ENCODE assay signal across 18 cellular contexts in the genomic region with DNA sequence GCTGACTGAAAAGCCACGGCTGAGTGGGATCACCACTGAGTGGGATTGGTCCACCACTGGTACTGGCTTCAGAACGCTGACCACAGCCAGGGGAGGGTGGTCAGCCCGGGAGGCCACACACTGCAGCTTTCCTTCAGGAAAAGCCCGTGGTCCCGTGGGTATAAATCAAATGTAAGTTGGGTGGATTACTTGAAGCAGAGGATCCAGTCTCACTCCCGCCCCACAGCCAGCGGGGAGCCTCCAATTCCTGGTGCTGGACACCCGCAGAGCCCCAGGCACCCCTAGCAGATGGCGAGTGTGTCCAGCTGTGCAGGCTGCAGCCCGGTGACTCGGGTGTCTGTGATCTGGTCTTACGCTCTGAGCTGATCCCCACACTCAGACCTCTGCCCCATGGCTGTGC.
DNase-seq lines count a peak whose midpoint lies in the region; ATAC-seq and TF ChIP-seq lines count a peak whose summit lies in the region.
"Had no signal": no experiment of that assay in that cellular context is flagged by ENCODE, and none has a peak within 500 bp of the region (broad histone marks: within the 10 kb centered on the region; RNA-seq: fewer than 3 reads in every experiment).

No MANE protein-coding gene starts in this region.

- no peak overlapping the region for H3K4me2 ChIP-seq in GM23248 (ENCODE audit: unreplicated experiment)
- H3K4me2 ChIP-seq: BLaER1 treated with 17β-estradiol and CSF1 and Interleukin-3, amounts not matched to agents 10 nM and 100 nM had no signal

- no peaks in the 10 kb centered on the region for H3K79me2 ChIP-seq in GM23248 (ENCODE audit: insufficient read depth)

- H3K36me3 Mint-ChIP-seq in HFFc6 (ENCODE audit: low read depth): peaks cover 6% of the 10 kb centered on the region

- H3K9me3 ChIP-seq in GM23248 (ENCODE audit: low read depth): no peaks in the 10 kb centered on the region
- no peaks in the 10 kb centered on the region for H3K9me3 ChIP-seq in psoas muscle
- H3K9me3 ChIP-seq: BLaER1 treated with 17β-estradiol and CSF1 and Interleukin-3, amounts not matched to agents 10 nM and 100 nM had no signal

- H4K20me1 ChIP-seq in GM23248 (ENCODE audit: insufficient read depth): no peaks in the 10 kb centered on the region
- H4K20me1 ChIP-seq: BLaER1 treated with 17β-estradiol and CSF1 and Interleukin-3, amounts not matched to agents 10 nM and 100 nM had no signal

- no peak overlapping the region for H3K4me3 Mint-ChIP-seq in HFFc6

- H3K27me3 Mint-ChIP-seq in HFFc6 (ENCODE audit: insufficient read depth): peaks cover 2% of the 10 kb centered on the region; the same call in 1 of the 2 replicates

- in situ Hi-C loops in GM23248 (cut with MboI): no loop called here

- H2AFZ ChIP-seq in GM23248: no peak overlapping the region

- no peaks in the 10 kb centered on the region for H3K9me2 ChIP-seq in GM23248 (ENCODE audit: insufficient read depth)

- H3K27ac ChIP-seq in GM23248: 0 out of 2 replicates have a peak overlapping the region, but pooled peaks have one; percentile 82
- peak overlapping the region; percentile 50 for H3K27ac ChIP-seq in psoas muscle
- H3K27ac ChIP-seq: BLaER1 treated with 17β-estradiol and CSF1 and Interleukin-3, amounts not matched to agents 10 nM and 100 nM had no signal

- H3F3A ChIP-seq in GM23248 (ENCODE audit: insufficient read depth): peaks cover 12% of the 10 kb centered on the region; the same call in 1 of the 2 replicates

- no peaks in the 10 kb centered on the region for H3K9me3 Mint-ChIP-seq in HFFc6

- H3K4me3 ChIP-seq in GM23248 (no peak overlapping the region), psoas muscle (no peak overlapping the region)
- H3K4me3 ChIP-seq: BLaER1 treated with 17β-estradiol and CSF1 and Interleukin-3, amounts not matched to agents 10 nM and 100 nM had no signal

- H3K36me3 ChIP-seq in GM23248 (ENCODE audit: low read depth): no peaks in the 10 kb centered on the region
- H3K36me3 ChIP-seq in psoas muscle (ENCODE audit: insufficient read depth in 1 of 2, low read depth in 1 of 2): no peaks in the 10 kb centered on the region
- H3K36me3 ChIP-seq: BLaER1 treated with 17β-estradiol and CSF1 and Interleukin-3, amounts not matched to agents 10 nM and 100 nM had no signal

- WGBS in GM23248 (ENCODE audit: low coverage in 1 of 2, low lambda C conversion rate in 2 of 2, missing lambda C conversion rate in 2 of 2), 2 experiments: 92 to 93% methylated on average over 12 of the region's 12 CpGs
- 69 to 82% (median 74%) methylated on average over 12 of the region's 12 CpGs for WGBS in psoas muscle, 3 donors

- intact Hi-C loops in psoas muscle (cut with DNase I): no loop called here

- ATAC-seq in psoas muscle (no peak), esophagus mucosa (no peak), HG02678 (IDR thresholded peaks at IDR 0.05; ENCODE audit: unreplicated experiment) (no peak)
- ATAC-seq: HCT116, PC-3 had no signal

- TF ChIP-seq CTCF in HFFc6 (IDR thresholded peaks at IDR 0.05): no peak
- TF ChIP-seq CTCF in psoas muscle (IDR thresholded peaks at IDR 0.05): no peak

- H3K27me3 ChIP-seq in GM23248 (replicated peaks; ENCODE audit: insufficient read depth) (no peaks in the 10 kb centered on the region), psoas muscle (ENCODE audit: insufficient read depth in 3 of 3, low read length in 2 of 3) (no peaks in the 10 kb centered on the region)
- H3K27me3 ChIP-seq: BLaER1 treated with 17β-estradiol and CSF1 and Interleukin-3, amounts not matched to agents 10 nM and 100 nM had no signal

- peaks cover 34% of the 10 kb centered on the region for H3K4me1 ChIP-seq in GM23248 (ENCODE audit: insufficient read depth)
- no peaks in the 10 kb centered on the region for H3K4me1 ChIP-seq in psoas muscle
- H3K4me1 ChIP-seq: BLaER1 treated with 17β-estradiol and CSF1 and Interleukin-3, amounts not matched to agents 10 nM and 100 nM had no signal

- H3K9ac ChIP-seq in GM23248: no peak overlapping the region
- H3K9ac ChIP-seq: BLaER1 treated with 17β-estradiol and CSF1 and Interleukin-3, amounts not matched to agents 10 nM and 100 nM had no signal

- peaks cover 82% of the 10 kb centered on the region for H3K4me1 Mint-ChIP-seq in HFFc6 (ENCODE audit: low read depth)

- no peak for DNase-seq in GM23248
- no peak for DNase-seq in HFFc6
- peak; percentile 49 for DNase-seq in islet precursor cell
- no peak for DNase-seq in psoas muscle
- DNase-seq in medulla oblongata (ENCODE audit: extremely low spot score): no peak
- DNase-seq: DMS79, GOT3, KG1, MV-4-11, NCI-H1694 treated with DMSO at 0.1 percent for 48 hours, NCI-H510A treated with DMSO at 0.1 percent for 48 hours, NCI-H82, PC-3, RPMI8226 had no signal

- peak overlapping the region; percentile 65 for H3K27ac Mint-ChIP-seq in HFFc6
